In the genomic region with DNA sequence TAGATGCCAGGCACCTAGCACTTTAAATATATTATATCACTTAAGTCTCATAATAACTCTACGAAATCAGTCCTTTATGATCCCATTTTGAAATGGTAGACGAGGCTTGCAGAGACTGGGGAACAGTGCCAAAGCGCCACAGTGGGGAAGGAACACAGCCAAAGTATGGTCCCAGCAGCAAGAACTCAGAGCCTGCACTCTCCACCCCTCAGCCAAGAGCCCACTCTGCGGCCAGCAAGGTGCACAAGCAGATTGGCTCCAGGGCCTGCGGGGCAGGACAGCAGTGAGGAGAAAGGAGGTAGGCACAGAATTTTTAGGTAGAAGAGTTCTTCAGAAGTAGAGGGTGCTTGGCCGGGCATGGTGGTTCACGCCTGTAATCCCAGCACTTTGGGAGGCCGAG, we compare ENCODE assay signal across 23 cellular contexts.
DNase-seq lines count a peak whose midpoint lies in the region; ATAC-seq and TF ChIP-seq lines count a peak whose summit lies in the region.
"Had no signal": no experiment of that assay in that cellular context is flagged by ENCODE, and none has a peak within 500 bp of the region (broad histone marks: within the 10 kb centered on the region; RNA-seq: fewer than 3 reads in every experiment).

No MANE protein-coding gene starts in this region.

- H4K91ac ChIP-seq in IMR-90 (ENCODE audit: insufficient read depth, low read depth, low read length), result no peak overlapping the region
- no peak overlapping the region for H4K91ac ChIP-seq in neuronal stem cell (ENCODE audit: low read depth, low read length, poor library complexity)

- H3K4me3 ChIP-seq in IMR-90 (ENCODE audit: insufficient read depth, low read depth, low read length), result no peak overlapping the region
- H3K4me3 ChIP-seq in neuronal stem cell (ENCODE audit: low read length in 2 of 2), result no peak overlapping the region
- H3K4me3 ChIP-seq in tibial artery, result peak overlapping the region; percentile 40 to 47
- H3K4me3 ChIP-seq: GM12878, GM23338, PC-9, upper lobe of right lung had no signal

- H3K4me1 ChIP-seq in IMR-90 (ENCODE audit: control insufficient read depth, insufficient read depth, low read length) (peaks cover 13% of the 10 kb centered on the region), neuronal stem cell (ENCODE audit: control insufficient read depth in 2 of 2, insufficient read depth in 1 of 2, low read depth in 1 of 2, low read length in 2 of 2) (peaks cover 0 to under 1% of the 10 kb centered on the region in 2 donors), tibial artery (peaks cover 0 to 28% (median 24%) of the 10 kb centered on the region in 4 donors)

- H4K8ac ChIP-seq in IMR-90 (ENCODE audit: low read depth in 2 of 2, low read length in 2 of 2) (peak overlapping the region in 1 of 2 experiments; percentile 51; a peak in 2 of 4 replicates), neuronal stem cell (ENCODE audit: low read depth, low read length) (no peak overlapping the region)

- H3K9me3 ChIP-seq in IMR-90 (ENCODE audit: control insufficient read depth, insufficient read depth, low read length) (no peaks in the 10 kb centered on the region), neuronal stem cell (replicated peaks in 1 of 2; ENCODE audit: control insufficient read depth in 2 of 2, insufficient read depth in 1 of 2, low read depth in 1 of 2, low read length in 2 of 2) (no peaks in the 10 kb centered on the region), tibial artery (no peaks in the 10 kb centered on the region)
- H3K9me3 ChIP-seq: upper lobe of right lung had no signal

- no peaks in the 10 kb centered on the region for H3K79me1 ChIP-seq in IMR-90 (ENCODE audit: low read depth in 1 of 2, low read length in 2 of 2)
- no peaks in the 10 kb centered on the region for H3K79me1 ChIP-seq in neuronal stem cell (ENCODE audit: low read depth, low read length)

- no peak overlapping the region for H2BK15ac ChIP-seq in IMR-90 (ENCODE audit: low read depth, low read length)
- peak overlapping the region; percentile 58 for H2BK15ac ChIP-seq in neuronal stem cell (ENCODE audit: low read length)

- no peak overlapping the region for H2AFZ ChIP-seq in IMR-90 (replicated peaks; ENCODE audit: low read length, poor library complexity)
- H2AFZ ChIP-seq in neuronal stem cell (ENCODE audit: low read length), result no peak overlapping the region
- H2AFZ ChIP-seq: GM23338, PC-9 had no signal

- no peaks in the 10 kb centered on the region for H4K20me1 ChIP-seq in IMR-90 (ENCODE audit: insufficient read depth, low read length)

- H3K4ac ChIP-seq in IMR-90 (ENCODE audit: low read depth, low read length), result no peak overlapping the region; the same call in 1 of the 2 replicates
- H3K4ac ChIP-seq in neuronal stem cell (ENCODE audit: low read length), result no peak overlapping the region

- H2BK12ac ChIP-seq in neuronal stem cell (ENCODE audit: low read length), result no peak overlapping the region

- H3K23ac ChIP-seq in IMR-90 (ENCODE audit: low read depth, low read length), result no peak overlapping the region
- no peak overlapping the region for H3K23ac ChIP-seq in neuronal stem cell (ENCODE audit: low read depth, low read length, poor library complexity)

- H3K9me1 ChIP-seq in IMR-90 (ENCODE audit: insufficient read depth, low read length), result peaks cover 17% of the 10 kb centered on the region

- H2AK5ac ChIP-seq in IMR-90 (ENCODE audit: low read depth, low read length) (no peak overlapping the region), neuronal stem cell (ENCODE audit: low read depth, low read length) (no peak overlapping the region)

- peak overlapping the region; percentile 65 for H2AK9ac ChIP-seq in IMR-90 (replicated peaks; ENCODE audit: low read depth, low read length, poor library complexity)

- H3K36me3 ChIP-seq in IMR-90 (ENCODE audit: control insufficient read depth, insufficient read depth, low read length) (no peaks in the 10 kb centered on the region), neuronal stem cell (replicated peaks in 1 of 2; ENCODE audit: control insufficient read depth in 2 of 2, insufficient read depth in 2 of 2, low read length in 2 of 2) (peaks cover 0 to 8% of the 10 kb centered on the region in 2 donors), tibial artery (no peaks in the 10 kb centered on the region)
- H3K36me3 ChIP-seq: upper lobe of right lung had no signal

- POLR2A ChIA-PET in IMR-90 (lab: Charles Lee; ENCODE audit: unreplicated experiment), result interaction anchor here (0.6 kb wide), 1 partner anchor 26 kb away, joined by 3 read pairs; no protein-coding TSS in a partner anchor

- H3K27ac ChIP-seq in IMR-90 (ENCODE audit: insufficient read depth, low read length) (no peak overlapping the region), neuronal stem cell (replicated peaks; ENCODE audit: low read length) (no peak overlapping the region), tibial artery (peak overlapping the region; percentile 67 to 73)
- H3K27ac ChIP-seq: PC-9, upper lobe of right lung, VCaP had no signal

- no peak for TF ChIP-seq CTCF in IMR-90 (conservative IDR thresholded peaks at IDR 0.05; ENCODE audit: low read depth, low read length)
- TF ChIP-seq CTCF in tibial artery (IDR thresholded peaks at IDR 0.05), result no peak

- no peak for ATAC-seq in IMR-90 (ENCODE audit: low read depth)
- ATAC-seq: GM12878, GM23338, upper lobe of right lung had no signal

- no TSS peak for BruUV-seq in IMR-90 (replicated peaks; lab: Mats Ljungman, UMichigan)

- no peak overlapping the region for H3K4me2 ChIP-seq in IMR-90 (ENCODE audit: low read depth, low read length)
- H3K4me2 ChIP-seq in neuronal stem cell (ENCODE audit: insufficient read depth, low read length, poor library complexity, severe bottlenecking), result no peak overlapping the region
- H3K4me2 ChIP-seq: GM23338, PC-9 had no signal

- in situ Hi-C loops in IMR-90 (cut with MboI; ENCODE audit: low sequenced_read_pairs), result no loop called here

- H2BK120ac ChIP-seq in IMR-90 (ENCODE audit: low read depth, low read length), result peak overlapping the region; percentile 74; the same call in 1 of the 2 replicates
- no peak overlapping the region for H2BK120ac ChIP-seq in neuronal stem cell (ENCODE audit: low read depth, low read length)

- CTCF ChIA-PET in IMR-90 (lab: Yijun Ruan, JAX), result interaction anchor here (1.2 kb wide), 1 partner anchor 9 kb away, joined by 5 read pairs; no protein-coding TSS in a partner anchor

- dilution Hi-C loops in IMR-90 (cut with HindIII; ENCODE audit: low sequenced_read_pairs, unreplicated experiment), result no loop called here

- no peak for TF ChIP-seq RAD21 in IMR-90 (IDR thresholded peaks at IDR 0.05; ENCODE audit: low read length)

- H3K18ac ChIP-seq in IMR-90 (ENCODE audit: low read depth, low read length), result no peak overlapping the region
- H3K18ac ChIP-seq in neuronal stem cell (ENCODE audit: low read length), result no peak overlapping the region

- H3K9ac ChIP-seq in IMR-90 (ENCODE audit: low read depth, low read length) (no peak overlapping the region), neuronal stem cell (ENCODE audit: low read depth, low read length, poor library complexity) (no peak overlapping the region)

- H2BK5ac ChIP-seq in IMR-90 (ENCODE audit: low read depth, low read length, poor library complexity, severe bottlenecking) (no peak overlapping the region), neuronal stem cell (ENCODE audit: low read length) (no peak overlapping the region)

- H3K14ac ChIP-seq in IMR-90 (replicated peaks; ENCODE audit: low read depth, low read length) (no peak overlapping the region), neuronal stem cell (ENCODE audit: low read length) (no peak overlapping the region)

- H2BK20ac ChIP-seq in IMR-90 (ENCODE audit: low read depth, low read length), result no peak overlapping the region

- intact Hi-C loops in IMR-90 (cut with micrococcal nuclease) (no loop called here), tibial artery (cut with DNase I; ENCODE audit: low total_unique reads) (no loop called here)

- no peak overlapping the region for H4K5ac ChIP-seq in IMR-90 (ENCODE audit: low read depth, low read length)

- no peak for TF ChIP-seq POLR2A in IMR-90 (IDR thresholded peaks at IDR 0.05; ENCODE audit: low read depth, low read length)

- H3K27me3 ChIP-seq in IMR-90 (ENCODE audit: control insufficient read depth, insufficient read depth, low read length) (peaks cover 2% of the 10 kb centered on the region), neuronal stem cell (ENCODE audit: control insufficient read depth in 3 of 3, insufficient read depth in 3 of 3, low read depth in 1 of 3, low read length in 3 of 3) (no peaks in the 10 kb centered on the region), tibial artery (no peaks in the 10 kb centered on the region)
- H3K27me3 ChIP-seq: upper lobe of right lung had no signal

- no peak overlapping the region for H3K56ac ChIP-seq in IMR-90 (ENCODE audit: extremely low read depth, insufficient read depth, low read length)

- DNase-seq in IMR-90 (no peak), cerebellum (ENCODE audit: low spot score) (peak; percentile 57), neuronal stem cell (ENCODE audit: low spot score) (no peak), tibial artery (no peak), SHP77 (lab: John Stamatoyannopoulos, UW) (no peak), NCI-H345 treated with DMSO at 0.1 percent for 48 hours (lab: John Stamatoyannopoulos, UW; ENCODE audit: unreplicated experiment) (no peak), dermis blood vessel endothelial cell (no peak)
- DNase-seq: activated CD4-positive, alpha-beta T cell treated with anti-CD3 and anti-CD28 coated beads, Interleukin-2, amount 10 ng/mL, durations not matched to agents 24 days and 14 days; activated gamma-delta T cell; activated naive CD8-positive, alpha-beta T cell treated with anti-CD3 and anti-CD28 coated beads, Interleukin-2, amount 10 ng/mL, durations not matched to agents 7 days and 5 days; activated T-cell treated with anti-CD3 and anti-CD28 coated beads, Interleukin-2, amount 50 U/mL, for 1 hour; CD4-positive, CD25-positive, alpha-beta regulatory T cell; foreskin melanocyte; NCI-H1694; NCI-H2171; NCI-H524; NK-92 treated with Interleukin-12 subunit alpha and Interleukin-12 subunit beta, amount 100 ng/mL, for 24 hours; occipital lobe; PC-9; upper lobe of right lung had no signal

- 40% methylated on average over 1 of the region's 8 CpGs; no CpG with 5 or more reads in 1 of the 2 experiments for WGBS in IMR-90 (ENCODE audit: extremely low coverage in 2 of 2, insufficient read length in 1 of 2), 2 experiments
- no CpG with 5 or more reads among the region's 8 CpGs for WGBS in neuronal stem cell (ENCODE audit: extremely low coverage in 2 of 2, insufficient read length in 2 of 2, insufficient replicate concordance in 1 of 2), 2 donors

TF ChIP-seq in IMR-90, 13 proteins besides CTCF, POLR2A, EP300 and RAD21 (continues in another document):
- TF ChIP-seq CHD1 (IDR thresholded peaks at IDR 0.05; ENCODE audit: low read depth, low read length) (no peak), CEBPB (IDR thresholded peaks at IDR 0.05; ENCODE audit: low read depth, low read length) (no peak), NFE2L2 (IDR thresholded peaks at IDR 0.05; ENCODE audit: low read depth, low read length) (no peak)

Comparison
In these comparisons a context has a peak if more than half of its experiments do, and no peak if none do; other contexts are left out.
1. H3K27ac ChIP-seq: peak in tibial artery (2 of 2); none in IMR-90 (single experiment) and neuronal stem cell (single experiment).
2. H3K4me3 ChIP-seq: peak in tibial artery (2 of 2); none in IMR-90 (single experiment) and neuronal stem cell (0 of 2).